27 cellular contexts compared by ENCODE assay signal in genomic region chr5:133739381-133739780, GRCh38.
"Had no signal": no experiment of that assay in that cellular context is flagged by ENCODE, and none has a peak within 500 bp of the region (broad histone marks: within the 10 kb centered on the region; RNA-seq: fewer than 3 reads in every experiment).

No MANE protein-coding gene starts in this region.

- ATAC-seq: stimulated activated effector memory CD8-positive, alpha-beta T cell treated with anti-CD3 and anti-CD28 coated beads, Interleukin-12 subunit alpha, Interleukin-12 subunit beta, amount 100 ng/mL, for 72 hours; stimulated activated memory B cell treated with anti-CD40 and anti-IgM and Interleukin-4, amounts not matched to agents 10 μg/mL and 1 μg/mL and 100 μg/mL, for 72 hours; stimulated activated naive B cell treated with anti-CD40 and anti-IgM and Interleukin-4, amounts not matched to agents 10 μg/mL and 1 μg/mL and 100 μg/mL, for 72 hours; stimulated activated naive CD8-positive, alpha-beta T cell treated with anti-CD3 and anti-CD28 coated beads, Interleukin-15, amount 100 ng/mL, for 72 hours; stimulated activated naive CD8-positive, alpha-beta T cell treated with anti-CD3 and anti-CD28 coated beads, Interleukin-15, Interleukin-2, amounts not matched to agents 100 U/mL and 50 U/mL, for 24 hours; upper lobe of right lung had no signal

- H3K4me1 ChIP-seq: stomach, suprapubic skin, testis, tibial nerve, transverse colon, upper lobe of right lung, uterus, vagina had no signal

- H3K4me3 Mint-ChIP-seq: stimulated activated effector memory CD8-positive, alpha-beta T cell treated with anti-CD3 and anti-CD28 coated beads, Interleukin-12 subunit alpha, Interleukin-12 subunit beta, amount 100 ng/mL, for 72 hours; stimulated activated memory B cell treated with anti-CD40 and anti-IgM and Interleukin-4, amounts not matched to agents 10 μg/mL and 1 μg/mL and 100 μg/mL, for 72 hours; stimulated activated naive B cell treated with anti-CD40 and anti-IgM and Interleukin-4, amounts not matched to agents 10 μg/mL and 1 μg/mL and 100 μg/mL, for 72 hours; stimulated activated naive CD8-positive, alpha-beta T cell treated with anti-CD3 and anti-CD28 coated beads, Interleukin-15, amount 100 ng/mL, for 72 hours; stimulated activated naive CD8-positive, alpha-beta T cell treated with anti-CD3 and anti-CD28 coated beads, Interleukin-15, Interleukin-2, amounts not matched to agents 100 ng/mL and 50 ng/mL, for 24 hours had no signal

- H3K4me3 ChIP-seq: stomach, suprapubic skin, testis, thoracic aorta, thyroid gland, tibial artery, tibial nerve, transverse colon, upper lobe of left lung, upper lobe of right lung, uterus, vagina had no signal

- H3K27me3 Mint-ChIP-seq: stimulated activated naive B cell treated with anti-CD40 and anti-IgM and Interleukin-4, amounts not matched to agents 10 μg/mL and 1 μg/mL and 100 μg/mL, for 72 hours had no signal

- H3K27ac Mint-ChIP-seq: stimulated activated effector memory CD8-positive, alpha-beta T cell treated with anti-CD3 and anti-CD28 coated beads, Interleukin-12 subunit alpha, Interleukin-12 subunit beta, amount 100 ng/mL, for 72 hours; stimulated activated memory B cell treated with anti-CD40 and anti-IgM and Interleukin-4, amounts not matched to agents 10 μg/mL and 1 μg/mL and 100 μg/mL, for 72 hours; stimulated activated naive B cell treated with anti-CD40 and anti-IgM and Interleukin-4, amounts not matched to agents 10 μg/mL and 1 μg/mL and 100 μg/mL, for 72 hours; stimulated activated naive CD8-positive, alpha-beta T cell treated with anti-CD3 and anti-CD28 coated beads, Interleukin-15, Interleukin-2, amounts not matched to agents 100 ng/mL and 50 ng/mL, for 24 hours had no signal

- H3K27ac ChIP-seq: stomach, suprapubic skin, testis, thoracic aorta, thyroid gland, tibial artery, tibial nerve, transverse colon, upper lobe of left lung, upper lobe of right lung, uterus, vagina had no signal

- H3K9me3 Mint-ChIP-seq: stimulated activated effector memory CD8-positive, alpha-beta T cell treated with anti-CD3 and anti-CD28 coated beads, Interleukin-12 subunit alpha, Interleukin-12 subunit beta, amount 100 ng/mL, for 72 hours; stimulated activated memory B cell treated with anti-CD40 and anti-IgM and Interleukin-4, amounts not matched to agents 10 μg/mL and 1 μg/mL and 100 μg/mL, for 72 hours; stimulated activated naive B cell treated with anti-CD40 and anti-IgM and Interleukin-4, amounts not matched to agents 10 μg/mL and 1 μg/mL and 100 μg/mL, for 72 hours; stimulated activated naive CD8-positive, alpha-beta T cell treated with anti-CD3 and anti-CD28 coated beads, Interleukin-15, amount 100 ng/mL, for 72 hours; stimulated activated naive CD8-positive, alpha-beta T cell treated with anti-CD3 and anti-CD28 coated beads, Interleukin-15, Interleukin-2, amounts not matched to agents 100 ng/mL and 50 ng/mL, for 24 hours had no signal

- H3K9me3 ChIP-seq: stomach, suprapubic skin, testis, thoracic aorta, thyroid gland, tibial artery, tibial nerve, transverse colon, upper lobe of left lung, upper lobe of right lung, uterus, vagina had no signal

- H3K36me3 Mint-ChIP-seq: stimulated activated effector memory CD8-positive, alpha-beta T cell treated with anti-CD3 and anti-CD28 coated beads, Interleukin-12 subunit alpha, Interleukin-12 subunit beta, amount 100 ng/mL, for 72 hours; stimulated activated memory B cell treated with anti-CD40 and anti-IgM and Interleukin-4, amounts not matched to agents 10 μg/mL and 1 μg/mL and 100 μg/mL, for 72 hours; stimulated activated naive B cell treated with anti-CD40 and anti-IgM and Interleukin-4, amounts not matched to agents 10 μg/mL and 1 μg/mL and 100 μg/mL, for 72 hours had no signal

- H3K4me1 Mint-ChIP-seq: stimulated activated effector memory CD8-positive, alpha-beta T cell treated with anti-CD3 and anti-CD28 coated beads, Interleukin-12 subunit alpha, Interleukin-12 subunit beta, amount 100 ng/mL, for 72 hours had no signal

- H3K27me3 ChIP-seq: stomach, testis, thyroid gland, tibial artery, tibial nerve, transverse colon, upper lobe of left lung, upper lobe of right lung, uterus, vagina had no signal

- DNase-seq: stimulated activated CD4-positive, alpha-beta T cell treated with anti-CD3 and anti-CD28 coated beads, Interleukin-2, amount 100 ng/mL, for 48 hours; stimulated activated CD4-positive, alpha-beta T cell treated with anti-CD3 and anti-CD28 coated beads, Interleukin-4, amount 100 ng/mL, for 1 hour; stimulated activated CD4-positive, alpha-beta T cell treated with anti-CD3 and anti-CD28 coated beads, Interleukin-4, amount 100 ng/mL, for 24 hours; stimulated activated CD4-positive, alpha-beta T cell treated with anti-CD3 and anti-CD28 coated beads, Interleukin-4, amount 100 ng/mL, for 4 hours; stimulated activated CD8-positive, alpha-beta memory T cell treated with anti-CD3 and anti-CD28 coated beads, Interleukin-4, amount 100 ng/mL, for 48 hours; stimulated activated naive B cell treated with anti-CD40 and anti-IgM and Interleukin-4, amounts not matched to agents 10 μg/mL and 1 μg/mL and 100 μg/mL, for 72 hours; stimulated activated naive CD4-positive, alpha-beta T cell; stimulated activated naive CD4-positive, alpha-beta T cell treated with Interleukin-2 at 50 U/mL for 16 hours; stimulated activated naive CD8-positive, alpha-beta T cell treated with anti-CD3 and anti-CD28 coated beads, Interleukin-15, amount 100 ng/mL, for 72 hours; stimulated activated naive CD8-positive, alpha-beta T cell treated with anti-CD3 and anti-CD28 coated beads, Interleukin-15, Interleukin-2, amounts not matched to agents 100 U/mL and 50 U/mL, for 24 hours; stomach; substantia nigra; testis; thyroid gland; tibial artery; transverse colon; trophoblast cell; upper lobe of left lung; upper lobe of right lung; uterus had no signal

- H3K36me3 ChIP-seq: stomach, suprapubic skin, thoracic aorta, thyroid gland, tibial artery, tibial nerve, transverse colon, upper lobe of left lung, upper lobe of right lung, uterus, vagina had no signal
